ENCODE assay signal across 33 cellular contexts in the genomic region with DNA sequence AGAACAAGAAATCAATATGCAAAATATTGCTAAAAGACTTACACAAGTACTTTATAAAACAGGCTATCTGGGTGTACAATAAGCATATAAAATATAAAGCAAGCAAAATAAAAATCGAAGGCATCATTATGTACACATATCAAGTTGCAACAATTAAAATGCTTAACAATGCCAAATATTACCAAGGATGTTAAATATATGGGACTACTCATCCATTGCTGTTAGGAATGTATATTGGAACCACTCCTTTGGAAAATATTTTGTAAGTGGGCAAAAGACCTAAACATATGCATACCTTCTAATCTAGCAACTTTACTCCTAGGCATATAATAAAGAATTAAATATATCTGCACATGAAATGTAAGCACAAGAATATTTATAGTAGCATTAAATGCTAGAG.
"Had no signal": no experiment of that assay in that cellular context is flagged by ENCODE, and none has a peak within 500 bp of the region (broad histone marks: within the 10 kb centered on the region; RNA-seq: fewer than 3 reads in every experiment).

No MANE protein-coding gene starts in this region.

- H3K27ac ChIP-seq: adrenal gland, body of pancreas, brain microvascular endothelial cell, breast epithelium, VCaP had no signal

- H3K4me3 Mint-ChIP-seq: activated B cell treated with CpG ODN at 0.5 μM for 24 hours; activated CD4-positive, alpha-beta memory T cell treated with anti-CD3 and anti-CD28 coated beads for 36 hours; activated CD4-positive, alpha-beta T cell treated with anti-CD3 and anti-CD28 coated beads, Interleukin-2, amount 10 ng/mL, durations not matched to agents 24 days and 14 days; activated CD8-positive, alpha-beta T cell treated with anti-CD3 and anti-CD28 coated beads for 36 hours; activated naive CD4-positive, alpha-beta T cell treated with anti-CD3 and anti-CD28 coated beads for 36 hours; activated naive CD8-positive, alpha-beta T cell treated with anti-CD3 and anti-CD28 coated beads for 36 hours; activated T-cell treated with anti-CD3 and anti-CD28 coated beads, Interleukin-2, amount 50 U/mL, for 4 hours; activated T-cell treated with anti-CD3 and anti-CD28 coated beads, Interleukin-2, amount 50 U/mL, for 72 hours; activated T-helper 1 cell treated with anti-CD3 and anti-CD28 coated beads, Interleukin-12 subunit alpha, Interleukin-12 subunit beta, Interleukin-2, Interleukin-4 antibody, amounts not matched to agents 30 ng/mL and 10 ng/mL and 1 ng/mL, durations not matched to agents 14 hours and 24 hours and 36 hours; activated T-helper 17 cell treated with anti-CD3 and anti-CD28 coated beads, Interleukin-2, amount 50 U/mL, for 72 hours; T-helper 2 cell treated with Interferon-gamma antibody and Interleukin-4, amounts not matched to agents 5 μg/mL and 100 μg/mL, for 36 hours had no signal

- DNase-seq: activated B cell treated with CpG ODN at 0.5 μM for 24 hours; activated CD4-positive, alpha-beta memory T cell treated with anti-CD3 and anti-CD28 coated beads for 36 hours; activated CD4-positive, alpha-beta T cell treated with anti-CD3 and anti-CD28 coated beads for 4 hours; activated CD4-positive, alpha-beta T cell treated with anti-CD3 and anti-CD28 coated beads, Interleukin-2, amount 10 ng/mL, durations not matched to agents 24 days and 14 days; activated CD4-positive, alpha-beta T cell treated with anti-CD3 and anti-CD28 coated beads, Interleukin-2, amount 50 U/mL, for 1 hour; activated CD4-positive, alpha-beta T cell treated with anti-CD3 and anti-CD28 coated beads, Interleukin-2, amount 50 U/mL, for 4 hours; activated CD4-positive, CD25-positive, alpha-beta regulatory T cell treated with anti-CD3 and anti-CD28 coated beads, Interleukin-2, amount 50 U/mL, for 72 hours; activated CD8-positive, alpha-beta memory T cell treated with anti-CD3 and anti-CD28 coated beads, Interleukin-2, amount 50 U/mL, for 4 hours; activated CD8-positive, alpha-beta T cell treated with anti-CD3 and anti-CD28 coated beads for 36 hours; activated effector memory CD4-positive, alpha-beta T cell treated with anti-CD3 and anti-CD28 coated beads, Interleukin-2, amount 50 U/mL, for 16 hours; activated gamma-delta T cell treated with Interleukin-2 at 50 U/mL for 16 hours; activated naive CD4-positive, alpha-beta T cell; activated naive CD4-positive, alpha-beta T cell treated with anti-CD3 and anti-CD28 coated beads for 36 hours; activated naive CD4-positive, alpha-beta T cell treated with anti-CD3 and anti-CD28 coated beads, Interleukin-2, amount 50 U/mL, for 16 hours; activated naive CD8-positive, alpha-beta T cell treated with anti-CD3 and anti-CD28 coated beads for 36 hours; activated T-cell treated with anti-CD3 and anti-CD28 coated beads for 4 hours; activated T-cell treated with anti-CD3 and anti-CD28 coated beads, Interleukin-2, amount 50 U/mL, for 1 hour; activated T-cell treated with anti-CD3 and anti-CD28 coated beads, Interleukin-2, amount 50 U/mL, for 4 hours; activated T-cell treated with anti-CD3 and anti-CD28 coated beads, Interleukin-2, amount 50 U/mL, for 72 hours; adrenal gland; amniotic stem cell; aorta; body of pancreas; brain microvascular endothelial cell; central memory CD4-positive, alpha-beta T cell; T-helper 2 cell; T-helper 9 cell had no signal

- H3K9me3 Mint-ChIP-seq: activated T-helper 17 cell treated with anti-CD3 and anti-CD28 coated beads, Interleukin-2, amount 50 U/mL, for 72 hours had no signal

- H3K4me1 ChIP-seq: adrenal gland, body of pancreas, breast epithelium had no signal

- H3K9me3 ChIP-seq: adrenal gland, body of pancreas had no signal

- H3K27me3 ChIP-seq: adrenal gland, body of pancreas, brain microvascular endothelial cell, breast epithelium had no signal

- H3K27ac Mint-ChIP-seq: activated B cell treated with CpG ODN at 0.5 μM for 24 hours; activated CD4-positive, alpha-beta memory T cell treated with anti-CD3 and anti-CD28 coated beads for 36 hours; activated CD4-positive, alpha-beta T cell treated with anti-CD3 and anti-CD28 coated beads, Interleukin-2, amount 10 ng/mL, durations not matched to agents 24 days and 14 days; activated CD8-positive, alpha-beta T cell treated with anti-CD3 and anti-CD28 coated beads for 36 hours; activated naive CD4-positive, alpha-beta T cell treated with anti-CD3 and anti-CD28 coated beads for 36 hours; activated naive CD4-positive, alpha-beta T cell treated with anti-CD3 and anti-CD28 coated beads, Interleukin-2, amount 50 U/mL, for 72 hours; activated naive CD8-positive, alpha-beta T cell treated with anti-CD3 and anti-CD28 coated beads for 36 hours; activated T-cell treated with anti-CD3 and anti-CD28 coated beads, Interleukin-2, amount 50 U/mL, for 72 hours; activated T-helper 1 cell treated with anti-CD3 and anti-CD28 coated beads, Interleukin-12 subunit alpha, Interleukin-12 subunit beta, Interleukin-2, Interleukin-4 antibody, amounts not matched to agents 30 ng/mL and 10 ng/mL and 1 ng/mL, durations not matched to agents 14 hours and 24 hours and 36 hours; activated T-helper 17 cell treated with anti-CD3 and anti-CD28 coated beads, Interleukin-2, amount 50 U/mL, for 72 hours; T-helper 2 cell treated with Interferon-gamma antibody and Interleukin-4, amounts not matched to agents 5 μg/mL and 100 μg/mL, for 36 hours had no signal

- H3K36me3 ChIP-seq: adrenal gland, brain microvascular endothelial cell, breast epithelium had no signal

- H3K27me3 Mint-ChIP-seq: activated B cell treated with CpG ODN at 0.5 μM for 24 hours; activated CD4-positive, alpha-beta memory T cell treated with anti-CD3 and anti-CD28 coated beads for 36 hours; activated CD4-positive, alpha-beta T cell treated with anti-CD3 and anti-CD28 coated beads, Interleukin-2, amount 10 ng/mL, durations not matched to agents 24 days and 14 days; activated CD8-positive, alpha-beta T cell treated with anti-CD3 and anti-CD28 coated beads for 36 hours; activated naive CD8-positive, alpha-beta T cell treated with anti-CD3 and anti-CD28 coated beads for 36 hours; activated T-helper 17 cell treated with anti-CD3 and anti-CD28 coated beads, Interleukin-2, amount 50 U/mL, for 72 hours had no signal

- H3K4me1 Mint-ChIP-seq: activated B cell treated with CpG ODN at 0.5 μM for 24 hours; activated CD4-positive, alpha-beta T cell treated with anti-CD3 and anti-CD28 coated beads, Interleukin-2, amount 10 ng/mL, durations not matched to agents 24 days and 14 days; activated naive CD8-positive, alpha-beta T cell treated with anti-CD3 and anti-CD28 coated beads for 36 hours; activated T-helper 17 cell treated with anti-CD3 and anti-CD28 coated beads, Interleukin-2, amount 50 U/mL, for 72 hours had no signal

- ATAC-seq: activated CD8-positive, alpha-beta T cell treated with anti-CD3 and anti-CD28 coated beads for 36 hours; activated naive CD4-positive, alpha-beta T cell treated with anti-CD3 and anti-CD28 coated beads, Interleukin-2, amount 50 U/mL, for 72 hours; activated T-cell treated with anti-CD3 and anti-CD28 coated beads, Interleukin-2, amount 50 U/mL, for 4 hours; activated T-cell treated with anti-CD3 and anti-CD28 coated beads, Interleukin-2, amount 50 U/mL, for 72 hours; activated T-helper 17 cell treated with anti-CD3 and anti-CD28 coated beads, Interleukin-2, amount 50 U/mL, for 72 hours; body of pancreas had no signal

- H3K4me3 ChIP-seq: adrenal gland, body of pancreas, breast epithelium had no signal

- H3K36me3 Mint-ChIP-seq: activated CD4-positive, alpha-beta memory T cell treated with anti-CD3 and anti-CD28 coated beads for 36 hours; activated naive CD4-positive, alpha-beta T cell treated with anti-CD3 and anti-CD28 coated beads, Interleukin-2, amount 50 U/mL, for 72 hours; activated naive CD8-positive, alpha-beta T cell treated with anti-CD3 and anti-CD28 coated beads for 36 hours had no signal
